8 cellular contexts compared by ENCODE assay signal in the genomic region with DNA sequence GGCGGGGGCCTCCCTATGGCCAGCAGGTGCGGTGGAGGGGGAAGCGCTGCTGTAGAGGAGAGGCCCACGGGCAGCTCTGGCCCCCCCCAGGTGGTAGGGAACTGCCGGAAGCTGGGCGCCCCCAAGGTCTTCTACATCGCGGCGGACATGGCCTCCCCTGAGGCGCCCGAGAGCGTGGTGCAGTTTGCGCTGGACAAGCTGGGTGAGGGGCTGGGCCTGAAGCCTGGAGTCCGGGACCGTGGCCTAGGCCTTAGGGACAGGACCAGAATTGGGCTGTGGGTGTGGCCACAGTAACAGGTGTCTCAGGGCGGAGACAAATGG. TPM values are rescaled to one million over a fixed set of nuclear protein-coding genes. Genes with fewer than 3 reads are reported as not detected.
A peak's percentile ranks its signal among the peaks of the same experiment; 100 is the strongest.
DNase-seq lines count a peak whose midpoint lies in the region; ATAC-seq and TF ChIP-seq lines count a peak whose summit lies in the region.

No MANE protein-coding gene starts in this region.

- H3K4me3 ChIP-seq in kidney epithelial cell (ENCODE audit: low read depth, low read length) (peak overlapping the region; percentile 61), thoracic aorta (peak overlapping the region; percentile 76)

- intact Hi-C loops in activated CD4-positive, alpha-beta T cell treated with anti-CD3 and anti-CD28 coated beads, Interleukin-2, amount 10 ng/mL, durations not matched to agents 24 days and 14 days (cut with micrococcal nuclease) = loop anchor here (5.0 to 10.0 kb wide), 2 partner anchors 686 to 961 kb away; a partner anchor contains a TSS

- H3K36me3 Mint-ChIP-seq in activated CD4-positive, alpha-beta T cell treated with anti-CD3 and anti-CD28 coated beads, Interleukin-2, amount 10 ng/mL, durations not matched to agents 24 days and 14 days (ENCODE audit: low read depth) = peaks cover 12% of the 10 kb centered on the region
- H3K36me3 Mint-ChIP-seq in activated naive CD8-positive, alpha-beta T cell treated with anti-CD3 and anti-CD28 coated beads for 36 hours = peaks cover 14% of the 10 kb centered on the region

- no peak for DNase-seq in activated CD4-positive, alpha-beta T cell treated with anti-CD3 and anti-CD28 coated beads, Interleukin-2, amount 10 ng/mL, durations not matched to agents 24 days and 14 days
- no peak for DNase-seq in activated CD4-positive, alpha-beta T cell treated with anti-CD3 and anti-CD28 coated beads for 1 hour
- DNase-seq in activated naive CD8-positive, alpha-beta T cell treated with anti-CD3 and anti-CD28 coated beads for 36 hours = no peak
- no peak for DNase-seq in kidney epithelial cell (ENCODE audit: low read depth)
- no peak for DNase-seq in thoracic aorta (ENCODE audit: low spot score)
- no peak for DNase-seq in NCI-H446 (lab: John Stamatoyannopoulos, UW)
- no peak for DNase-seq in dermis blood vessel endothelial cell

- H3K27ac ChIP-seq in thoracic aorta = peak overlapping the region; percentile 38 to 60

- no peaks in the 10 kb centered on the region for H3K9me3 Mint-ChIP-seq in activated CD4-positive, alpha-beta T cell treated with anti-CD3 and anti-CD28 coated beads, Interleukin-2, amount 10 ng/mL, durations not matched to agents 24 days and 14 days
- H3K9me3 Mint-ChIP-seq in activated naive CD8-positive, alpha-beta T cell treated with anti-CD3 and anti-CD28 coated beads for 36 hours = no peaks in the 10 kb centered on the region

- TF ChIP-seq CTCF in kidney epithelial cell (IDR thresholded peaks at IDR 0.05; ENCODE audit: insufficient read depth, low read length, poor library complexity, severe bottlenecking) = no peak
- no peak for TF ChIP-seq CTCF in thoracic aorta (IDR thresholded peaks at IDR 0.05)

- H3K4me1 ChIP-seq in thoracic aorta (ENCODE audit: control insufficient read depth in 1 of 2, low read depth in 2 of 2) = peaks cover 6 to 29% of the 10 kb centered on the region in 2 donors

- ATAC-seq in thoracic aorta (ENCODE audit: insufficient number of reproducible peaks, low FRiP score, low read depth) (no peak), GM19328 (IDR thresholded peaks at IDR 0.05; ENCODE audit: unreplicated experiment) (no peak)

- peak overlapping the region; percentile 87 for H3K27ac Mint-ChIP-seq in activated CD4-positive, alpha-beta T cell treated with anti-CD3 and anti-CD28 coated beads, Interleukin-2, amount 10 ng/mL, durations not matched to agents 24 days and 14 days
- H3K27ac Mint-ChIP-seq in activated naive CD8-positive, alpha-beta T cell treated with anti-CD3 and anti-CD28 coated beads for 36 hours = peak overlapping the region; percentile 86

- H3K9me3 ChIP-seq in thoracic aorta = no peaks in the 10 kb centered on the region

- H3K4me1 Mint-ChIP-seq in activated CD4-positive, alpha-beta T cell treated with anti-CD3 and anti-CD28 coated beads, Interleukin-2, amount 10 ng/mL, durations not matched to agents 24 days and 14 days = peaks cover 23% of the 10 kb centered on the region
- H3K4me1 Mint-ChIP-seq in activated naive CD8-positive, alpha-beta T cell treated with anti-CD3 and anti-CD28 coated beads for 36 hours = peaks cover 20% of the 10 kb centered on the region

- peak overlapping the region; percentile 85 for H3K4me3 Mint-ChIP-seq in activated CD4-positive, alpha-beta T cell treated with anti-CD3 and anti-CD28 coated beads, Interleukin-2, amount 10 ng/mL, durations not matched to agents 24 days and 14 days
- peak overlapping the region; percentile 81 for H3K4me3 Mint-ChIP-seq in activated naive CD8-positive, alpha-beta T cell treated with anti-CD3 and anti-CD28 coated beads for 36 hours

- no peaks in the 10 kb centered on the region for H3K27me3 ChIP-seq in kidney epithelial cell (ENCODE audit: control insufficient read depth, insufficient read depth, low read length)
- no peaks in the 10 kb centered on the region for H3K27me3 ChIP-seq in thoracic aorta (replicated peaks; ENCODE audit: insufficient read depth)

- peaks cover 7% of the 10 kb centered on the region for H3K27me3 Mint-ChIP-seq in activated CD4-positive, alpha-beta T cell treated with anti-CD3 and anti-CD28 coated beads, Interleukin-2, amount 10 ng/mL, durations not matched to agents 24 days and 14 days
- H3K27me3 Mint-ChIP-seq in activated naive CD8-positive, alpha-beta T cell treated with anti-CD3 and anti-CD28 coated beads for 36 hours = peaks cover 8% of the 10 kb centered on the region

- H3K36me3 ChIP-seq in kidney epithelial cell (ENCODE audit: control insufficient read depth, insufficient read depth, low read length) = no peaks in the 10 kb centered on the region
- no peaks in the 10 kb centered on the region for H3K36me3 ChIP-seq in thoracic aorta

RNA-seq across cellular contexts. Expression of a gene that starts 3.8 kb away (rescaled TPM):
- total RNA-seq in activated CD4-positive, alpha-beta T cell treated with anti-CD3 and anti-CD28 coated beads, Interleukin-2, amount 10 ng/mL, durations not matched to agents 24 days and 14 days = 1,117 and 1,132 TPM in 2 replicates
- total RNA-seq in activated naive CD8-positive, alpha-beta T cell treated with anti-CD3 and anti-CD28 coated beads for 36 hours = 1,000 to 10,000 TPM; 1,649 to 1,711 TPM
- total RNA-seq in kidney epithelial cell = 1,562 and 1,717 TPM in 2 replicates
- total RNA-seq in thoracic aorta = 100 to 1,000 TPM; 274 to 397 TPM
- total RNA-seq in dermis blood vessel endothelial cell = 379 and 554 TPM in 2 replicates

RNA-seq across cellular contexts. Expression of a gene that starts 5.5 kb away (rescaled TPM):
- 2.2 and 2.6 TPM in 2 replicates for total RNA-seq in activated CD4-positive, alpha-beta T cell treated with anti-CD3 and anti-CD28 coated beads, Interleukin-2, amount 10 ng/mL, durations not matched to agents 24 days and 14 days
- 1 to 10 TPM; 1.5 to 3.2 TPM for total RNA-seq in activated naive CD8-positive, alpha-beta T cell treated with anti-CD3 and anti-CD28 coated beads for 36 hours
- total RNA-seq in kidney epithelial cell (7.4 and 11.4 TPM in 2 replicates), thoracic aorta (10 to 100 TPM in 1 of 2 donors, 1 to 10 TPM in 1; 7.5 to 11.6 TPM), dermis blood vessel endothelial cell (7.4 and 9.7 TPM in 2 replicates)

RNA-seq across cellular contexts. Expression of a gene that starts 6.0 kb away (rescaled TPM):
- total RNA-seq in activated CD4-positive, alpha-beta T cell treated with anti-CD3 and anti-CD28 coated beads, Interleukin-2, amount 10 ng/mL, durations not matched to agents 24 days and 14 days = 56.2 and 63.4 TPM in 2 replicates
- total RNA-seq in activated naive CD8-positive, alpha-beta T cell treated with anti-CD3 and anti-CD28 coated beads for 36 hours = 10 to 100 TPM; 44.6 to 53.5 TPM
- total RNA-seq in kidney epithelial cell (47.0 and 55.4 TPM in 2 replicates), thoracic aorta (10 to 100 TPM; 16.9 to 43.7 TPM), dermis blood vessel endothelial cell (13.4 and 22.3 TPM in 2 replicates)

RNA-seq across cellular contexts. Expression of a gene that starts 33.7 kb away (rescaled TPM):
- 220 and 240 TPM in 2 replicates for total RNA-seq in activated CD4-positive, alpha-beta T cell treated with anti-CD3 and anti-CD28 coated beads, Interleukin-2, amount 10 ng/mL, durations not matched to agents 24 days and 14 days
- total RNA-seq in activated naive CD8-positive, alpha-beta T cell treated with anti-CD3 and anti-CD28 coated beads for 36 hours = 100 to 1,000 TPM; 277 to 287 TPM
- total RNA-seq in kidney epithelial cell = 151 and 173 TPM in 2 replicates
- total RNA-seq in thoracic aorta = 10 to 100 TPM; 52.8 to 82.8 TPM
- 73.7 and 89.9 TPM in 2 replicates for total RNA-seq in dermis blood vessel endothelial cell

RNA-seq across cellular contexts. Expression of a gene that starts 34.2 kb away (rescaled TPM):
- total RNA-seq in activated CD4-positive, alpha-beta T cell treated with anti-CD3 and anti-CD28 coated beads, Interleukin-2, amount 10 ng/mL, durations not matched to agents 24 days and 14 days = not detected in 2 replicates
- total RNA-seq in activated naive CD8-positive, alpha-beta T cell treated with anti-CD3 and anti-CD28 coated beads for 36 hours = not detected
- total RNA-seq in kidney epithelial cell (not detected in 2 replicates), thoracic aorta (under 1 TPM in 1 of 2 donors, not detected in 1; 0.41 TPM), dermis blood vessel endothelial cell (not detected in 2 replicates)
